ENCODE assay signal across 8 cellular contexts in the genomic region with DNA sequence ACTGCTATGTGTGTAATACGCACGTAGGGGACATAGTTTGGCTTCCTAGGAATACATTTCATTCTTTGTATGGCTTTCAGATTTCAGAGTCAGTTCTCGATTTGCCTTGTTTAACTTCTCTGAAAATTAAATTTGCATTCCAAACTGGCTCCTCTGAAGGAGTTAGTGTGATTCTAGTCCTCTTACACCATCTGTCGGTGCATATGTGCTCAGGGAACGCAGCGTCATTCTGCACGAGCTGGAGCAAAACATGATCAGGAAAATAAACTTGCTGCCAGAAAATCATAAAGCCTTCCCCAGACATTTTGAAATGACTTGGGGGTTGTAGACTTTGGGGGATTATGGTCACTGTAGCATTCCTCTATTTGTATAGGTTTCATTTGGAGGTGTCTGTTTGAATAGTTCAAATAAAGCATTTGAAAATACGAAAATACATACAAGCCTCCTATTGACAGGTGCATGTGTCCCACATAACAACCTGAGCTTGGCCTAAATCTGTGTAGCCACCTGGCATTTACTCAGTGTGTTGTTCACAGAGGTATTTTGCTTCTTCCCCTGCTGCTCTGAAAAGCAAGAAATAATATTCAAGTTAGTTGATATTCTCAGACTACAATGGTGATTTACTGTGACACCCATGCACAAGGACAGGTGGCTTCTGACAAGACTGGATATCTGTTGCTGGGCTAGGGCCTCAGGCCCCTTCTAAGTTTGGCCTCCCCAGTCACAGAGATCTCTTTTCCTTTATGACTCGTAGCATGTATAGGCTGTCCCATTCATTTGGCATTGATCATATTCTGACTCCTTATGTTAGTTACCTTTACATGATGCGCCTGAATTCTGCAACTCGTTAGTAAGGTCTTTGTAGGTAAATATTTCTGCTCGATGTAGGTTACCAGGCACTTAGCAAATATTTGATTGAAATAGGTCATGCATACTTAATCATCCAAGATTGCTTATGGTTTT.
DNase-seq lines count a peak whose midpoint lies in the region; TF ChIP-seq lines count a peak whose summit lies in the region.

No MANE protein-coding gene starts in this region.

- peak; percentile 30 for TF ChIP-seq CTCF in coronary artery (IDR thresholded peaks at IDR 0.05)
- peak; percentile 18 to 29 (median 29) for TF ChIP-seq CTCF in nephron (IDR thresholded peaks at IDR 0.05; ENCODE audit: unreplicated experiment in 3 of 3)
- no peak for TF ChIP-seq CTCF in smooth muscle cell (IDR thresholded peaks at IDR 0.05; ENCODE audit: borderline replicate concordance, insufficient read depth, poor library complexity, severe bottlenecking)

- no peaks in the 10 kb centered on the region for H3K27me3 ChIP-seq in smooth muscle cell (ENCODE audit: low read depth)

- H3F3A ChIP-seq in smooth muscle cell (ENCODE audit: low read depth), result no peaks in the 10 kb centered on the region

- no peaks in the 10 kb centered on the region for H3K4me1 ChIP-seq in smooth muscle cell (ENCODE audit: low read depth)

- no peak overlapping the region for H2AFZ ChIP-seq in smooth muscle cell (ENCODE audit: low read depth)

- peaks cover 30% of the 10 kb centered on the region for H3K36me3 Mint-ChIP-seq in nephron (ENCODE audit: low read depth)

- no peaks in the 10 kb centered on the region for H3K9me3 ChIP-seq in smooth muscle cell (replicated peaks; ENCODE audit: low read depth)

- H3K27me3 Mint-ChIP-seq in nephron (ENCODE audit: low read depth), result peaks cover 8% of the 10 kb centered on the region

- peaks cover 27% of the 10 kb centered on the region for H3K4me1 Mint-ChIP-seq in nephron

- peak; percentile 67 for DNase-seq in DMS79 treated with DMSO at 0.1 percent for 48 hours (lab: John Stamatoyannopoulos, UW)
- peak; percentile 84 to 86 for DNase-seq in NCI-H446 (lab: John Stamatoyannopoulos, UW)
- DNase-seq in coronary artery (ENCODE audit: low spot score), result no peak
- DNase-seq in smooth muscle cell (lab: John Stamatoyannopoulos, UW; ENCODE audit: unreplicated experiment), result no peak
- no peak for DNase-seq in NCI-H1105 (lab: John Stamatoyannopoulos, UW)
- no peak for DNase-seq in ureter (ENCODE audit: low spot score)
- no peak for DNase-seq in activated CD4-positive, alpha-beta T cell treated with anti-CD3 and anti-CD28 coated beads for 48 hours

- H3K27ac Mint-ChIP-seq in nephron, result no peak overlapping the region

- H3K9me3 Mint-ChIP-seq in nephron, result peaks cover 19% of the 10 kb centered on the region

- no peak overlapping the region for H3K4me3 Mint-ChIP-seq in nephron

- WGBS in smooth muscle cell (ENCODE audit: low lambda C conversion rate), result 95% methylated on average over 12 of the region's 12 CpGs

- no peak overlapping the region for H3K27ac ChIP-seq in coronary artery
- H3K27ac ChIP-seq in smooth muscle cell (ENCODE audit: low read depth), result no peak overlapping the region

- H3K36me3 ChIP-seq in smooth muscle cell (ENCODE audit: low read depth), result no peaks in the 10 kb centered on the region

- no peaks in the 10 kb centered on the region for H3K79me2 ChIP-seq in smooth muscle cell (ENCODE audit: low read depth)

- no peaks in the 10 kb centered on the region for H4K20me1 ChIP-seq in smooth muscle cell (ENCODE audit: low read depth)

- H3K4me3 ChIP-seq in coronary artery (no peak overlapping the region), smooth muscle cell (no peak overlapping the region)

- no peak overlapping the region for H3K9ac ChIP-seq in smooth muscle cell (ENCODE audit: low read depth)

- H3K4me2 ChIP-seq in smooth muscle cell, result no peak overlapping the region

Comparison
In these comparisons a context has a peak if more than half of its experiments do, and no peak if none do; other contexts are left out.
1. DNase-seq: peak in DMS79 treated with DMSO at 0.1 percent for 48 hours (single experiment) and NCI-H446 (2 of 2); none in coronary artery (single experiment), smooth muscle cell (single experiment), NCI-H1105 (single experiment), ureter (single experiment) and activated CD4-positive, alpha-beta T cell treated with anti-CD3 and anti-CD28 coated beads for 48 hours (single experiment).